In the genomic region with DNA sequence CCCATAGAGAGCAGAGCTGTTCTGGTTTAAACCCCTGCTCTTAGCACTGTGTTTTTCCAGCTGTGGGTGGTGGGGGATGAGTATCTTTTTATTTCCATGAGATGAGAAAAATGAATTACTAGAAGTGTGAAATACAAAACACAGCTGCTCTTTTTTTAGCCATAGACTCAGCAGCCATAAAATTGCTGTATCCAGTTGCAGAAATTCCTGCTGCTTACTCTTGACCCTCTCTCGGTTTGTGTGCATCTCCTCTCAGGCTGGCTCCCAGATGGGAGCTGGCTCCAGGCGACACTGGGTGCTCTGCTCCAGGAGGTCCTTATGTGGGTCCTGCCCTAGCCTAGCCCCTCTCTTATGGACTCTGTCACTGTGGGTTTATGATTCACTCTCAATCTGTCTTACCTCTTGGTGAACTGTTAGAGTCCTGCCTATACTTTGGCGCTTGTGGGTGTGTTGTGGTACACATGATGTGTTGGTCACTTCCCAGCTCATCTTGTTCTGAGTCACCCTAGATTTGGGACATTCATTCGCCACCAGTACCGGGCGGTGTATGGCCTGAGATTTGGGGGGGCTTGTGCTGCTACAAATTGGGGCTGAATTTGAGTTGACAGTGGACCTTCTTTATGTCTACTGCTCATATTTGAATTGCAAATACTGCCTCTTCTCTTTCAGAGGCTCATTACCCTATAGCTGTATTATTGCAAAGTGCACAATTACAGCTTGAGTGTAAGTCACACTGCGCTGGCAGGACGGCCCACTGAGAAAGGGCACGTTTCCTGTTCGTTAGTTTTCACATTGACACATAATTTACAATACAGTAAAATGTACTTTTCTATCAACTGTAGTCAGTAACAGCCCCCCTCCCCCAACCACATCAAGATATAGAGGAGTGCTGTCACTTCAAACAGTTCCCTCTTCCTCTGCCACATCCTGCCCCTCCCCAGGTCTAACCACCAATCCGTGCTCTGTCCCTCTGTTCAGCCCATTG, we compare ENCODE assay signal across 9 cellular contexts. TPM values are rescaled to one million over a fixed set of nuclear protein-coding genes. Genes with fewer than 3 reads are reported as not detected.
DNase-seq lines count a peak whose midpoint lies in the region; ATAC-seq, FAIRE-seq and TF ChIP-seq lines count a peak whose summit lies in the region.
"Had no signal": no experiment of that assay in that cellular context is flagged by ENCODE, and none has a peak within 500 bp of the region (broad histone marks: within the 10 kb centered on the region; RNA-seq: fewer than 3 reads in every experiment).

No MANE protein-coding gene starts in this region.

- no peak for TF ChIP-seq POLR2A in H54 (IDR thresholded peaks at IDR 0.05; ENCODE audit: low read depth, low read length)
- TF ChIP-seq POLR2A in uterus (IDR thresholded peaks at IDR 0.05) = no peak

- H3K27ac ChIP-seq in CD8-positive, alpha-beta memory T cell (ENCODE audit: low read depth, low read length) = peak overlapping the region; percentile 51
- H3K27ac ChIP-seq in uterus = peak overlapping the region; percentile 9 to 75

- H3K27me3 ChIP-seq in CD8-positive, alpha-beta memory T cell (ENCODE audit: insufficient read depth, low read length, poor library complexity, severe bottlenecking) = no peaks in the 10 kb centered on the region
- no peaks in the 10 kb centered on the region for H3K27me3 ChIP-seq in uterus

- POLR2A ChIA-PET in CD8-positive, alpha-beta memory T cell (lab: Charles Lee) = interaction anchor here (0.6 to 1.0 kb wide), 2 partner anchors 12 to 24 kb away, joined by 3 read pairs; no protein-coding TSS in a partner anchor

- no peak for FAIRE-seq in H54 (lab: Jason Lieb, UNC)

- H3K9me3 ChIP-seq in CD8-positive, alpha-beta memory T cell (ENCODE audit: low read length) = no peaks in the 10 kb centered on the region
- H3K9me3 ChIP-seq in uterus = no peaks in the 10 kb centered on the region

- H3K27me3 Mint-ChIP-seq in CD8-positive, alpha-beta memory T cell = no peaks in the 10 kb centered on the region
- H3K27me3 Mint-ChIP-seq in activated naive CD8-positive, alpha-beta T cell treated with anti-CD3 and anti-CD28 coated beads for 36 hours = no peaks in the 10 kb centered on the region
- H3K27me3 Mint-ChIP-seq in natural killer cell treated with Interleukin-12 subunit alpha and Interleukin-12 subunit beta and Interleukin-15 and Interleukin-18, amount 100 ng/mL, for 72 hours = no peaks in the 10 kb centered on the region

- TF ChIP-seq CTCF in uterus (IDR thresholded peaks at IDR 0.05) = no peak

- intact Hi-C loops in uterus (cut with DNase I; ENCODE audit: low total_unique reads) = no loop called here

- H3K36me3 Mint-ChIP-seq in CD8-positive, alpha-beta memory T cell = peaks cover 8 to 39% (median 8%) of the 10 kb centered on the region in 3 donors
- peaks cover 30% of the 10 kb centered on the region for H3K36me3 Mint-ChIP-seq in activated naive CD8-positive, alpha-beta T cell treated with anti-CD3 and anti-CD28 coated beads for 36 hours
- peaks cover 9% of the 10 kb centered on the region for H3K36me3 Mint-ChIP-seq in natural killer cell treated with Interleukin-12 subunit alpha and Interleukin-12 subunit beta and Interleukin-15 and Interleukin-18, amount 100 ng/mL, for 72 hours

- CTCF ChIA-PET in CD8-positive, alpha-beta memory T cell (lab: Charles Lee) = interaction anchor here (1.1 to 3.0 kb wide), 2 partner anchors 9 to 22 kb away, joined by 3 to 11 read pairs; no protein-coding TSS in a partner anchor

- H3K27ac Mint-ChIP-seq in CD8-positive, alpha-beta memory T cell = peak overlapping the region; percentile 65 to 91 (median 84)
- peak overlapping the region; percentile 83 for H3K27ac Mint-ChIP-seq in activated naive CD8-positive, alpha-beta T cell treated with anti-CD3 and anti-CD28 coated beads for 36 hours
- H3K27ac Mint-ChIP-seq in natural killer cell treated with Interleukin-12 subunit alpha and Interleukin-12 subunit beta and Interleukin-15 and Interleukin-18, amount 100 ng/mL, for 72 hours = peak overlapping the region; percentile 93 to 95

- no peaks in the 10 kb centered on the region for H3K9me3 Mint-ChIP-seq in CD8-positive, alpha-beta memory T cell
- no peaks in the 10 kb centered on the region for H3K9me3 Mint-ChIP-seq in activated naive CD8-positive, alpha-beta T cell treated with anti-CD3 and anti-CD28 coated beads for 36 hours
- H3K9me3 Mint-ChIP-seq in natural killer cell treated with Interleukin-12 subunit alpha and Interleukin-12 subunit beta and Interleukin-15 and Interleukin-18, amount 100 ng/mL, for 72 hours = no peaks in the 10 kb centered on the region

- peaks cover 44 to 67% (median 58%) of the 10 kb centered on the region in 3 donors for H3K4me1 Mint-ChIP-seq in CD8-positive, alpha-beta memory T cell
- peaks cover 35% of the 10 kb centered on the region for H3K4me1 Mint-ChIP-seq in activated naive CD8-positive, alpha-beta T cell treated with anti-CD3 and anti-CD28 coated beads for 36 hours
- peaks cover 42 to 50% of the 10 kb centered on the region in 2 donors for H3K4me1 Mint-ChIP-seq in natural killer cell treated with Interleukin-12 subunit alpha and Interleukin-12 subunit beta and Interleukin-15 and Interleukin-18, amount 100 ng/mL, for 72 hours (ENCODE audit: low read depth in 2 of 2)

- DNase-seq in CD8-positive, alpha-beta memory T cell = peak; percentile 47 to 86 (median 83)
- DNase-seq in H54 (ENCODE audit: insufficient read length, low spot score) (peak; percentile 30), SW480 (ENCODE audit: low spot score) (peak; percentile 81), uterus (no peak), NCI-H226 (no peak)
- DNase-seq in activated naive CD8-positive, alpha-beta T cell treated with anti-CD3 and anti-CD28 coated beads for 36 hours = peak; percentile 67
- DNase-seq in natural killer cell treated with Interleukin-12 subunit alpha and Interleukin-12 subunit beta and Interleukin-15 and Interleukin-18, amount 100 ng/mL, for 72 hours (ENCODE audit: low spot score) = peak; percentile 84

- peaks cover 8% of the 10 kb centered on the region for H3K36me3 ChIP-seq in CD8-positive, alpha-beta memory T cell (ENCODE audit: insufficient read depth, low read length)
- no peaks in the 10 kb centered on the region for H3K36me3 ChIP-seq in uterus

- H3K4me1 ChIP-seq in CD8-positive, alpha-beta memory T cell (ENCODE audit: insufficient read depth, low read length) = peaks cover 54% of the 10 kb centered on the region
- H3K4me1 ChIP-seq in uterus = no peaks in the 10 kb centered on the region

- ATAC-seq in natural killer cell treated with Interleukin-12 subunit alpha and Interleukin-12 subunit beta and Interleukin-15 and Interleukin-18, amount 100 ng/mL, for 72 hours = peak; percentile 90 to 93
- no peak for ATAC-seq in HG02840 (IDR thresholded peaks at IDR 0.05; ENCODE audit: low FRiP score, unreplicated experiment)

- peak overlapping the region; percentile 17 to 87 (median 74) for H3K4me3 Mint-ChIP-seq in CD8-positive, alpha-beta memory T cell
- no peak overlapping the region for H3K4me3 Mint-ChIP-seq in activated naive CD8-positive, alpha-beta T cell treated with anti-CD3 and anti-CD28 coated beads for 36 hours
- peak overlapping the region; percentile 87 for H3K4me3 Mint-ChIP-seq in natural killer cell treated with Interleukin-12 subunit alpha and Interleukin-12 subunit beta and Interleukin-15 and Interleukin-18, amount 100 ng/mL, for 72 hours

- peak overlapping the region; percentile 23 for H3K4me3 ChIP-seq in CD8-positive, alpha-beta memory T cell (ENCODE audit: low read length)
- no peak overlapping the region for H3K4me3 ChIP-seq in uterus

RNA-seq across cellular contexts. Expression of a gene that starts 46.9 kb away (rescaled TPM):
- under 1 TPM; 0.38 to 0.46 TPM for total RNA-seq in CD8-positive, alpha-beta memory T cell
- polyA plus RNA-seq in CD8-positive, alpha-beta memory T cell = not detected
- under 1 TPM; 0.24 to 0.37 TPM for total RNA-seq in activated naive CD8-positive, alpha-beta T cell treated with anti-CD3 and anti-CD28 coated beads for 36 hours
- total RNA-seq in natural killer cell treated with Interleukin-12 subunit alpha and Interleukin-12 subunit beta and Interleukin-15 and Interleukin-18, amount 100 ng/mL, for 72 hours = 1 to 10 TPM; 1.8 to 2.0 TPM
- 1 to 10 TPM in 3 of 4 donors, not detected in 1; 1.3 to 3.3 (median 2.1) TPM for total RNA-seq in uterus
- total RNA-seq: epithelial cell of proximal tubule had no signal

Comparison
In these comparisons a context has a peak if more than half of its experiments do, and no peak if none do; other contexts are left out.
1. DNase-seq: peak in CD8-positive, alpha-beta memory T cell (5 of 5), H54 (single experiment), SW480 (single experiment), activated naive CD8-positive, alpha-beta T cell treated with anti-CD3 and anti-CD28 coated beads for 36 hours (single experiment) and natural killer cell treated with Interleukin-12 subunit alpha and Interleukin-12 subunit beta and Interleukin-15 and Interleukin-18, amount 100 ng/mL, for 72 hours (single experiment); none in uterus (0 of 2) and NCI-H226 (single experiment).
2. Peak in every context shown above with its lines, with median percentiles within 50 percentile points of each other: H3K27ac Mint-ChIP-seq.